Comparison of ENCODE assay signal across 30 cellular contexts in genomic region chr9:2039294-2040180, GRCh38. TPM values are rescaled to one million over a fixed set of nuclear protein-coding genes. Genes with fewer than 3 reads are reported as not detected.
DNase-seq lines count a peak whose midpoint lies in the region; ATAC-seq, FAIRE-seq and TF ChIP-seq lines count a peak whose summit lies in the region.
"Had no signal": no experiment of that assay in that cellular context is flagged by ENCODE, and none has a peak within 500 bp of the region (broad histone marks: within the 10 kb centered on the region; RNA-seq: fewer than 3 reads in every experiment).

No MANE protein-coding gene starts in this region.

- no peak overlapping the region for H3K9ac ChIP-seq in GM12878 (ENCODE audit: control insufficient read depth, insufficient read depth, low read length)

- H3K27ac ChIP-seq in GM12878 (ENCODE audit: control insufficient read depth, insufficient read depth) (no peak overlapping the region), sigmoid colon (peak overlapping the region in 1 of 4 donors; percentile 13), transverse colon (no peak overlapping the region)
- H3K27ac ChIP-seq: cardiac muscle cell, right lobe of liver had no signal

- TF ChIP-seq EP300 in GM12878 (IDR thresholded peaks at IDR 0.05; ENCODE audit: borderline replicate concordance in 1 of 2, control insufficient read depth in 1 of 2, low read depth in 2 of 2, low read length in 2 of 2) (no peak), sigmoid colon (IDR thresholded peaks at IDR 0.05) (no peak), transverse colon (IDR thresholded peaks at IDR 0.05; ENCODE audit: low read depth) (no peak)

- H3K4me3 ChIP-seq in GM12878 (no peak overlapping the region), sigmoid colon (no peak overlapping the region), transverse colon (no peak overlapping the region)
- H3K4me3 ChIP-seq: cardiac muscle cell, esophagus muscularis mucosa, right lobe of liver had no signal

- H3K79me2 ChIP-seq in GM12878 (ENCODE audit: control insufficient read depth, insufficient read depth, low read length) = peaks cover 67% of the 10 kb centered on the region

- peaks cover 28% of the 10 kb centered on the region for H3K4me1 ChIP-seq in GM12878 (ENCODE audit: control insufficient read depth, insufficient read depth, low read length)
- H3K4me1 ChIP-seq in sigmoid colon = peaks cover 0 to 18% (median 3%) of the 10 kb centered on the region in 4 donors
- peaks cover 0 to 6% (median 2%) of the 10 kb centered on the region in 4 donors for H3K4me1 ChIP-seq in transverse colon

- TF ChIP-seq POLR2A in GM12878 (IDR thresholded peaks at IDR 0.05; ENCODE audit: low read depth, low read length) (peak; percentile 58), sigmoid colon (IDR thresholded peaks at IDR 0.05) (no peak), transverse colon (IDR thresholded peaks at IDR 0.05) (no peak)

- ATAC-seq in GM12878 (no peak), HG02623 (IDR thresholded peaks at IDR 0.05; ENCODE audit: unreplicated experiment) (no peak)
- ATAC-seq: naive thymus-derived CD4-positive, alpha-beta T cell; right lobe of liver had no signal

- TF ChIP-seq CTCF in GM12878 (IDR thresholded peaks at IDR 0.05 in 2 of 3, conservative IDR thresholded peaks at IDR 0.05 in 1 of 3; ENCODE audit: control insufficient read depth in 2 of 3, extremely low read depth in 1 of 3, insufficient read depth in 1 of 3, low read depth in 3 of 3, low read length in 3 of 3) (no peak), sigmoid colon (IDR thresholded peaks at IDR 0.05) (no peak), transverse colon (IDR thresholded peaks at IDR 0.05) (no peak)

- no peaks in the 10 kb centered on the region for H3K9me3 ChIP-seq in GM12878 (replicated peaks; ENCODE audit: control insufficient read depth, insufficient read depth, low read length)
- no peaks in the 10 kb centered on the region for H3K9me3 ChIP-seq in sigmoid colon
- no peaks in the 10 kb centered on the region for H3K9me3 ChIP-seq in transverse colon
- H3K9me3 ChIP-seq: esophagus muscularis mucosa, right lobe of liver had no signal

- no peak for TF ChIP-seq RAD21 in GM12878 (IDR thresholded peaks at IDR 0.05; ENCODE audit: insufficient read depth, low read depth, low read length)

- RAD21 ChIA-PET in GM12878 (lab: Charles Lee; ENCODE audit: unreplicated experiment) = no interaction called here

- POLR2A ChIA-PET in GM12878 (lab: Charles Lee) = no interaction called here

- no peak overlapping the region for H2AFZ ChIP-seq in GM12878 (ENCODE audit: control insufficient read depth, low read depth, low read length)

- H4K20me1 ChIP-seq in GM12878 (ENCODE audit: control insufficient read depth, insufficient read depth) = no peaks in the 10 kb centered on the region

- intact Hi-C loops in GM12878 (cut with micrococcal nuclease; ENCODE audit: unreplicated experiment) (no loop called here), sigmoid colon (cut with DNase I) (no loop called here), transverse colon (cut with DNase I; ENCODE audit: low total_unique reads) (loop anchor here (10.0 kb wide), 1 partner anchor 1475 kb away; no protein-coding TSS in a partner anchor)

- CTCF ChIA-PET in GM12878 (lab: Yijun Ruan, JAX) = no interaction called here

- H3K27me3 ChIP-seq in GM12878 (replicated peaks in 1 of 2; ENCODE audit: control insufficient read depth in 2 of 2, insufficient read depth in 2 of 2, low read length in 1 of 2) (no peaks in the 10 kb centered on the region), sigmoid colon (no peaks in the 10 kb centered on the region), transverse colon (no peaks in the 10 kb centered on the region)
- H3K27me3 ChIP-seq: cardiac muscle cell, esophagus muscularis mucosa, right lobe of liver had no signal

- SMC1A ChIA-PET in GM12878 (lab: Charles Lee; ENCODE audit: uncharacterized antibody, unreplicated experiment) = interaction anchor here (0.5 to 2.4 kb wide), 3 partner anchors 10 to 1144 kb away, joined by 3 to 11 read pairs (median 4); no protein-coding TSS in a partner anchor

- DNase-seq in NCI-H82 (lab: John Stamatoyannopoulos, UW) (peak; percentile 29), NCI-H82 treated with DMSO at 0.1 percent for 48 hours (lab: John Stamatoyannopoulos, UW; ENCODE audit: unreplicated experiment) (no peak), GM12878 (ENCODE audit: low read depth, low spot score) (no peak), left kidney (ENCODE audit: low read depth, low spot score) (peak; percentile 53), sigmoid colon (peak; percentile 64), transverse colon (no peak), NCI-H187 (lab: John Stamatoyannopoulos, UW) (no peak)
- DNase-seq: 8988T; activated CD4-positive, alpha-beta T cell treated with anti-CD3 and anti-CD28 coated beads, Interleukin-2, amount 50 U/mL, for 4 hours; activated naive CD4-positive, alpha-beta T cell treated with anti-CD3 and anti-CD28 coated beads, Interleukin-2, amount 50 U/mL, for 16 hours; anterior cingulate cortex; CD4-positive, alpha-beta T cell; DMS153; endodermal cell; foreskin melanocyte; hypothalamus; immature natural killer cell; naive thymus-derived CD4-positive, alpha-beta T cell; NCI-H1092; NCI-H1930; NCI-H345; NCI-H748 treated with DMSO at 0.1 percent for 48 hours; right lobe of liver; stimulated activated CD4-positive, alpha-beta T cell treated with anti-CD3 and anti-CD28 coated beads, Interleukin-12 subunit alpha, Interleukin-12 subunit beta, amount 100 ng/mL, for 4 hours; stimulated activated CD4-positive, alpha-beta T cell treated with anti-CD3 and anti-CD28 coated beads, Interleukin-4, amount 100 ng/mL, for 1 hour; T-helper 1 cell had no signal

- WGBS in GM12878 (ENCODE audit: insufficient coverage, insufficient replicate concordance, low lambda C conversion rate, missing lambda C conversion rate) = 94% methylated on average over 20 of the region's 20 CpGs
- WGBS in sigmoid colon, 2 donors = 55 to 75% methylated on average over 20 of the region's 20 CpGs
- WGBS in transverse colon (ENCODE audit: low coverage in 1 of 2), 2 donors = 70% methylated on average over 20 of the region's 20 CpGs; no CpG with 5 or more reads in 1 of the 2 donors

- H3K4me2 ChIP-seq in GM12878 (ENCODE audit: control insufficient read depth, insufficient read depth) = no peak overlapping the region

- no TSS peak for BruUV-seq in GM12878 (replicated peaks; lab: Mats Ljungman, UMichigan)

- in situ Hi-C loops in GM12878 (cut with MboI) = no loop called here
- in situ Hi-C loops in transverse colon (cut with MboI; ENCODE audit: low pct_ligation_motif_present in 1 of 4, low pct_unique_long_range_greater_than_20kb in 1 of 4, low sequenced_read_pairs in 3 of 4) = no loop called here

- H3K36me3 ChIP-seq in GM12878 (ENCODE audit: control insufficient read depth in 2 of 2, insufficient read depth in 2 of 2, low read length in 1 of 2) = peaks cover 14 to 43% of the 10 kb centered on the region in 2 experiments
- peaks cover 0 to 58% (median 26%) of the 10 kb centered on the region in 4 donors for H3K36me3 ChIP-seq in sigmoid colon
- peaks cover 0 to 33% (median 10%) of the 10 kb centered on the region in 4 donors for H3K36me3 ChIP-seq in transverse colon

- FAIRE-seq in GM12878 (lab: Jason Lieb, UNC) = no peak
- FAIRE-seq: H1 had no signal

TF ChIP-seq in GM12878, 131 proteins besides CTCF, POLR2A, EP300 and RAD21:
- no peak for TF ChIP-seq SKIL (IDR thresholded peaks at IDR 0.05; ENCODE audit: low read depth, poor library complexity, severe bottlenecking)
- TF ChIP-seq POLR2AphosphoS5 (IDR thresholded peaks at IDR 0.05; ENCODE audit: low read length) = peak; percentile 13; the same call in 1 of the 2 replicates
TF ChIP-seq in GM12878: peak in this region for 1.

RNA-seq across cellular contexts. Expression of gene SMARCA2, which starts 24.4 kb away (rescaled TPM):
- total RNA-seq in GM12878 (2013; cell fraction: nucleolus; rRNA removed) = 820 and 827 TPM in 2 replicates
- total RNA-seq in GM12878 (2014; rRNA removed) (208 and 234 TPM in 2 replicates), GM12878 (2014; rRNA removed; fragmentation: Illumina TruSeq; extraction: Trizol) (317 and 320 TPM in 2 replicates), GM12878 (2021) (387 and 392 TPM in 2 replicates), sigmoid colon (100 to 1,000 TPM in 1 of 4 donors, 10 to 100 TPM in 3; 75.0 to 209 (median 88.9) TPM), transverse colon (100 to 1,000 TPM in 1 of 4 donors, 10 to 100 TPM in 3; 74.8 to 110 (median 92.4) TPM)
- 128 TPM for polyA plus RNA-seq in GM12878 (2011; ENCODE audit: low read depth)
- polyA plus RNA-seq in GM12878 (2011; rRNA removed) (208 and 240 TPM in 2 replicates), GM12878 (2014; fragmentation: Illumina TruSeq; extraction: Trizol) (254 and 331 TPM in 2 replicates), GM12878 (2014; fragmentation: Nextera tagmentation; extraction: Ambion mirVana) (100 to 1,000 TPM; 100 to 130 TPM), GM12878 (2014; rRNA removed) (138 and 146 TPM in 2 replicates), GM12878 (2016; fragmentation: Nextera tagmentation; extraction: Ambion mirVana) (100 to 1,000 TPM; 184 to 200 TPM), sigmoid colon (10 to 100 TPM; 32.1 to 45.9 (median 42.6) TPM)
- 186 and 193 TPM in 2 replicates for polyA plus RNA-seq in GM12878 (2011; cell fraction: cytosol; rRNA removed)
- polyA plus RNA-seq in GM12878 (2011; cell fraction: nucleus; rRNA removed) = 252 and 269 TPM in 2 replicates
- polyA plus RNA-seq in GM12878 (2012) = 176 and 191 TPM in 2 replicates
- 444 and 518 TPM in 2 replicates for polyA minus RNA-seq in GM12878 (2011; rRNA and poly(A)+ RNA removed)
- 90.7 and 105 TPM in 2 replicates for polyA minus RNA-seq in GM12878 (2011; cell fraction: cytosol; rRNA and poly(A)+ RNA removed)
- 447 and 727 TPM in 2 replicates for polyA minus RNA-seq in GM12878 (2011; cell fraction: nucleus; rRNA and poly(A)+ RNA removed)

Comparison
In these comparisons a context has a peak if more than half of its experiments do, and no peak if none do; other contexts are left out.
1. DNase-seq: peak in NCI-H82 (single experiment), left kidney (single experiment) and sigmoid colon (single experiment); none in NCI-H82 treated with DMSO at 0.1 percent for 48 hours (single experiment), GM12878 (single experiment), transverse colon (single experiment) and NCI-H187 (0 of 2).